In genomic region chr10:132469197-132469942, GRCh38 we compare ENCODE assay signal across 14 cellular contexts.
DNase-seq lines count a peak whose midpoint lies in the region; ATAC-seq and TF ChIP-seq lines count a peak whose summit lies in the region.
"Had no signal": no experiment of that assay in that cellular context is flagged by ENCODE, and none has a peak within 500 bp of the region (broad histone marks: within the 10 kb centered on the region; RNA-seq: fewer than 3 reads in every experiment).

No MANE protein-coding gene starts in this region.

- H3K27ac Mint-ChIP-seq in natural killer cell treated with Interleukin-12 subunit alpha and Interleukin-12 subunit beta and Interleukin-15 and Interleukin-18, amount 100 ng/mL, for 72 hours: no peak overlapping the region
- H3K27ac Mint-ChIP-seq in natural killer cell: no peak overlapping the region
- H3K27ac Mint-ChIP-seq in activated CD8-positive, alpha-beta T cell treated with anti-CD3 and anti-CD28 coated beads, Interleukin-2, amount 10 ng/mL, durations not matched to agents 7 days and 5 days: no peak overlapping the region
- H3K27ac Mint-ChIP-seq: activated CD8-positive, alpha-beta memory T cell treated with anti-CD3 and anti-CD28 coated beads, Interleukin-2, amount 10 ng/mL, durations not matched to agents 7 days and 5 days; activated naive CD4-positive, alpha-beta T cell treated with anti-CD3 and anti-CD28 coated beads for 36 hours; naive thymus-derived CD4-positive, alpha-beta T cell had no signal

- H3K14ac ChIP-seq in neuronal stem cell (ENCODE audit: low read length): no peak overlapping the region

- POLR2A ChIA-PET in activated CD8-positive, alpha-beta T cell treated with anti-CD3 and anti-CD28 coated beads, Interleukin-2, amount 10 ng/mL, durations not matched to agents 7 days and 5 days (lab: Charles Lee): no interaction called here

- no peak overlapping the region for H3K9ac ChIP-seq in neuronal stem cell (ENCODE audit: low read depth, low read length, poor library complexity)

- H2BK120ac ChIP-seq in neuronal stem cell (ENCODE audit: low read depth, low read length): no peak overlapping the region

- H3K4me3 Mint-ChIP-seq in natural killer cell treated with Interleukin-12 subunit alpha and Interleukin-12 subunit beta and Interleukin-15 and Interleukin-18, amount 100 ng/mL, for 72 hours: no peak overlapping the region
- no peak overlapping the region for H3K4me3 Mint-ChIP-seq in natural killer cell
- H3K4me3 Mint-ChIP-seq in activated CD8-positive, alpha-beta T cell treated with anti-CD3 and anti-CD28 coated beads, Interleukin-2, amount 10 ng/mL, durations not matched to agents 7 days and 5 days: no peak overlapping the region
- H3K4me3 Mint-ChIP-seq: activated CD8-positive, alpha-beta memory T cell treated with anti-CD3 and anti-CD28 coated beads, Interleukin-2, amount 10 ng/mL, durations not matched to agents 7 days and 5 days; activated naive CD4-positive, alpha-beta T cell treated with anti-CD3 and anti-CD28 coated beads for 36 hours; naive thymus-derived CD4-positive, alpha-beta T cell had no signal

- no peak overlapping the region for H4K91ac ChIP-seq in neuronal stem cell (ENCODE audit: low read depth, low read length, poor library complexity)

- no peak for TF ChIP-seq POLR2A in esophagus squamous epithelium (IDR thresholded peaks at IDR 0.05)

- H3K4me1 Mint-ChIP-seq in natural killer cell treated with Interleukin-12 subunit alpha and Interleukin-12 subunit beta and Interleukin-15 and Interleukin-18, amount 100 ng/mL, for 72 hours (ENCODE audit: low read depth in 2 of 2): no peaks in the 10 kb centered on the region
- no peaks in the 10 kb centered on the region for H3K4me1 Mint-ChIP-seq in natural killer cell
- peaks cover 5% of the 10 kb centered on the region for H3K4me1 Mint-ChIP-seq in activated CD8-positive, alpha-beta T cell treated with anti-CD3 and anti-CD28 coated beads, Interleukin-2, amount 10 ng/mL, durations not matched to agents 7 days and 5 days (ENCODE audit: low read depth)
- H3K4me1 Mint-ChIP-seq: activated CD8-positive, alpha-beta memory T cell treated with anti-CD3 and anti-CD28 coated beads, Interleukin-2, amount 10 ng/mL, durations not matched to agents 7 days and 5 days had no signal

- H3K36me3 Mint-ChIP-seq in natural killer cell treated with Interleukin-12 subunit alpha and Interleukin-12 subunit beta and Interleukin-15 and Interleukin-18, amount 100 ng/mL, for 72 hours: no peaks in the 10 kb centered on the region
- no peaks in the 10 kb centered on the region for H3K36me3 Mint-ChIP-seq in natural killer cell
- no peaks in the 10 kb centered on the region for H3K36me3 Mint-ChIP-seq in activated CD8-positive, alpha-beta T cell treated with anti-CD3 and anti-CD28 coated beads, Interleukin-2, amount 10 ng/mL, durations not matched to agents 7 days and 5 days (ENCODE audit: low read depth)
- H3K36me3 Mint-ChIP-seq: activated CD8-positive, alpha-beta memory T cell treated with anti-CD3 and anti-CD28 coated beads, Interleukin-2, amount 10 ng/mL, durations not matched to agents 7 days and 5 days had no signal

- no peaks in the 10 kb centered on the region for H3K9me3 Mint-ChIP-seq in natural killer cell treated with Interleukin-12 subunit alpha and Interleukin-12 subunit beta and Interleukin-15 and Interleukin-18, amount 100 ng/mL, for 72 hours
- H3K9me3 Mint-ChIP-seq in natural killer cell: no peaks in the 10 kb centered on the region
- peaks cover 5% of the 10 kb centered on the region for H3K9me3 Mint-ChIP-seq in activated CD8-positive, alpha-beta T cell treated with anti-CD3 and anti-CD28 coated beads, Interleukin-2, amount 10 ng/mL, durations not matched to agents 7 days and 5 days (ENCODE audit: insufficient read depth)

- DNase-seq in natural killer cell treated with Interleukin-12 subunit alpha and Interleukin-12 subunit beta and Interleukin-15 and Interleukin-18, amount 100 ng/mL, for 72 hours (ENCODE audit: low spot score): peak; percentile 48
- no peak for DNase-seq in natural killer cell
- DNase-seq in esophagus squamous epithelium (lab: John Stamatoyannopoulos, UW): no peak
- no peak for DNase-seq in neuronal stem cell (ENCODE audit: low spot score)
- no peak for DNase-seq in GM19240 (ENCODE audit: insufficient read length, low spot score)
- DNase-seq in activated CD8-positive, alpha-beta T cell treated with anti-CD3 and anti-CD28 coated beads, Interleukin-2, amount 10 ng/mL, durations not matched to agents 7 days and 5 days: no peak
- no peak for DNase-seq in NCI-H82 treated with DMSO at 0.1 percent for 48 hours (lab: John Stamatoyannopoulos, UW; ENCODE audit: unreplicated experiment)
- DNase-seq: activated CD8-positive, alpha-beta memory T cell treated with anti-CD3 and anti-CD28 coated beads, Interleukin-2, amount 10 ng/mL, durations not matched to agents 7 days and 5 days; activated naive CD4-positive, alpha-beta T cell treated with anti-CD3 and anti-CD28 coated beads for 36 hours; GOT3; MG63; naive thymus-derived CD4-positive, alpha-beta T cell; stimulated activated CD4-positive, alpha-beta T cell treated with anti-CD3 and anti-CD28 coated beads, Interleukin-12 subunit alpha, Interleukin-12 subunit beta, amount 100 ng/mL, for 4 hours had no signal

- H3K27ac ChIP-seq in esophagus squamous epithelium (peak overlapping the region; percentile 35 to 93 (median 82)), neuronal stem cell (replicated peaks; ENCODE audit: low read length) (no peak overlapping the region)

- peaks cover 14 to 52% (median 31%) of the 10 kb centered on the region in 3 donors for H3K4me1 ChIP-seq in esophagus squamous epithelium
- peaks cover 2 to 26% of the 10 kb centered on the region in 2 donors for H3K4me1 ChIP-seq in neuronal stem cell (ENCODE audit: control insufficient read depth in 2 of 2, insufficient read depth in 1 of 2, low read depth in 1 of 2, low read length in 2 of 2)

- no peak overlapping the region for H2AFZ ChIP-seq in neuronal stem cell (ENCODE audit: low read length)

- no peaks in the 10 kb centered on the region for H3K36me3 ChIP-seq in esophagus squamous epithelium
- H3K36me3 ChIP-seq in neuronal stem cell (replicated peaks in 1 of 2; ENCODE audit: control insufficient read depth in 2 of 2, insufficient read depth in 2 of 2, low read length in 2 of 2): no peaks in the 10 kb centered on the region
- H3K36me3 ChIP-seq: MG63 had no signal

- intact Hi-C loops in natural killer cell (cut with micrococcal nuclease) (no loop called here), esophagus squamous epithelium (cut with DNase I) (no loop called here)

- no peak overlapping the region for H3K4me3 ChIP-seq in esophagus squamous epithelium
- H3K4me3 ChIP-seq in neuronal stem cell (ENCODE audit: low read length in 2 of 2): no peak overlapping the region
- H3K4me3 ChIP-seq: MG63 had no signal

- H3K23ac ChIP-seq in neuronal stem cell (ENCODE audit: low read depth, low read length, poor library complexity): peak overlapping the region; percentile 68

- H2BK12ac ChIP-seq in neuronal stem cell (ENCODE audit: low read length): no peak overlapping the region

- H3K18ac ChIP-seq in neuronal stem cell (ENCODE audit: low read length): no peak overlapping the region

- no peak overlapping the region for H2AK5ac ChIP-seq in neuronal stem cell (ENCODE audit: low read depth, low read length)

- TF ChIP-seq CTCF in natural killer cell (IDR thresholded peaks at IDR 0.05) (no peak), esophagus squamous epithelium (IDR thresholded peaks at IDR 0.05) (no peak)

- no peak for ATAC-seq in natural killer cell treated with Interleukin-12 subunit alpha and Interleukin-12 subunit beta and Interleukin-15 and Interleukin-18, amount 100 ng/mL, for 72 hours
- ATAC-seq in natural killer cell (no peak), HG03457 (IDR thresholded peaks at IDR 0.05; ENCODE audit: unreplicated experiment) (no peak)
- no peak for ATAC-seq in activated CD8-positive, alpha-beta T cell treated with anti-CD3 and anti-CD28 coated beads, Interleukin-2, amount 10 ng/mL, durations not matched to agents 7 days and 5 days
- ATAC-seq: activated CD8-positive, alpha-beta memory T cell treated with anti-CD3 and anti-CD28 coated beads, Interleukin-2, amount 10 ng/mL, durations not matched to agents 7 days and 5 days; naive thymus-derived CD4-positive, alpha-beta T cell had no signal

- CTCF ChIA-PET in activated CD8-positive, alpha-beta T cell treated with anti-CD3 and anti-CD28 coated beads, Interleukin-2, amount 10 ng/mL, durations not matched to agents 7 days and 5 days (lab: Charles Lee): no interaction called here

- H3K9me3 ChIP-seq in esophagus squamous epithelium (no peaks in the 10 kb centered on the region), neuronal stem cell (replicated peaks in 1 of 2; ENCODE audit: control insufficient read depth in 2 of 2, insufficient read depth in 1 of 2, low read depth in 1 of 2, low read length in 2 of 2) (peaks cover 2 to 7% of the 10 kb centered on the region in 2 donors)

- H4K8ac ChIP-seq in neuronal stem cell (ENCODE audit: low read depth, low read length): peak overlapping the region; percentile 17

- peaks cover 8 to 15% of the 10 kb centered on the region in 2 donors for H3K27me3 Mint-ChIP-seq in natural killer cell treated with Interleukin-12 subunit alpha and Interleukin-12 subunit beta and Interleukin-15 and Interleukin-18, amount 100 ng/mL, for 72 hours
- H3K27me3 Mint-ChIP-seq in natural killer cell (ENCODE audit: low read depth in 2 of 2): peaks cover 7 to 8% of the 10 kb centered on the region in 2 donors
- H3K27me3 Mint-ChIP-seq in activated CD8-positive, alpha-beta T cell treated with anti-CD3 and anti-CD28 coated beads, Interleukin-2, amount 10 ng/mL, durations not matched to agents 7 days and 5 days (ENCODE audit: low read depth): peaks cover 11% of the 10 kb centered on the region

- no peak overlapping the region for H3K4me2 ChIP-seq in neuronal stem cell (ENCODE audit: insufficient read depth, low read length, poor library complexity, severe bottlenecking)

- H3K79me1 ChIP-seq in neuronal stem cell (ENCODE audit: low read depth, low read length): no peaks in the 10 kb centered on the region

- H3K27me3 ChIP-seq in esophagus squamous epithelium (no peaks in the 10 kb centered on the region), neuronal stem cell (ENCODE audit: control insufficient read depth in 3 of 3, insufficient read depth in 3 of 3, low read depth in 1 of 3, low read length in 3 of 3) (peaks cover 0 to 5% (median 0%) of the 10 kb centered on the region in 3 experiments)
- H3K27me3 ChIP-seq: MG63 had no signal

- whole genome bisulfite sequencing in esophagus squamous epithelium, 2 donors: 56 to 74% methylated on average over 9 to 14 of the region's 21 CpGs
- no CpG with 5 or more reads among the region's 21 CpGs for WGBS in neuronal stem cell (ENCODE audit: extremely low coverage in 2 of 2, insufficient read length in 2 of 2, insufficient replicate concordance in 1 of 2), 2 donors

- no peak overlapping the region for H2BK5ac ChIP-seq in neuronal stem cell (ENCODE audit: low read length)

- H2BK15ac ChIP-seq in neuronal stem cell (ENCODE audit: low read length): no peak overlapping the region

- no peak overlapping the region for H3K4ac ChIP-seq in neuronal stem cell (ENCODE audit: low read length)
